18 cellular contexts compared by ENCODE assay signal in genomic region chr15:78978601-78979179, GRCh38. TPM values are rescaled to one million over a fixed set of nuclear protein-coding genes. Genes with fewer than 3 reads are reported as not detected.
DNase-seq lines count a peak whose midpoint lies in the region; ATAC-seq and TF ChIP-seq lines count a peak whose summit lies in the region.
"Had no signal": no experiment of that assay in that cellular context is flagged by ENCODE, and none has a peak within 500 bp of the region (broad histone marks: within the 10 kb centered on the region; RNA-seq: fewer than 3 reads in every experiment).

No MANE protein-coding gene starts in this region.

- no peak for DNase-seq in HFFc6
- DNase-seq in chondrocyte (ENCODE audit: low spot score) = no peak
- DNase-seq in progenitor cell of endocrine pancreas (ENCODE audit: low spot score, unreplicated experiment) = no peak
- no peak for DNase-seq in HCEC 1CT
- no peak for DNase-seq in stimulated activated naive CD4-positive, alpha-beta T cell (lab: John Stamatoyannopoulos, UW)
- DNase-seq: activated CD4-positive, alpha-beta T cell treated with anti-CD3 and anti-CD28 coated beads, Interleukin-2, amount 10 ng/mL, durations not matched to agents 24 days and 14 days; activated T-cell treated with anti-CD3 and anti-CD28 coated beads for 4 hours; brain microvascular endothelial cell; dermis blood vessel endothelial cell; DMS 273 treated with DMSO at 0.1 percent for 48 hours; NCI-H1105; stimulated activated CD4-positive, alpha-beta T cell treated with anti-CD3 and anti-CD28 coated beads, Interleukin-4, amount 100 ng/mL, for 1 hour had no signal

- H3K27ac Mint-ChIP-seq in HFFc6 (peak overlapping the region; percentile 60), chondrocyte (ENCODE audit: unreplicated experiment) (peak overlapping the region; percentile 32), progenitor cell of endocrine pancreas (peak overlapping the region; percentile 38)
- H3K27ac Mint-ChIP-seq: activated CD4-positive, alpha-beta T cell treated with anti-CD3 and anti-CD28 coated beads, Interleukin-2, amount 10 ng/mL, durations not matched to agents 24 days and 14 days had no signal

- ATAC-seq in GM21619 (IDR thresholded peaks at IDR 0.05; ENCODE audit: unreplicated experiment) = no peak

- peak overlapping the region; percentile 76 for H3K4me3 ChIP-seq in GM12875 (ENCODE audit: low read depth, low read length)
- H3K4me3 ChIP-seq: left lung, pancreas, thoracic aorta had no signal

- H3K4me1 Mint-ChIP-seq in HFFc6 (ENCODE audit: low read depth) = peaks cover 11% of the 10 kb centered on the region
- H3K4me1 Mint-ChIP-seq in chondrocyte (ENCODE audit: low read depth) = peaks cover 3% of the 10 kb centered on the region
- H3K4me1 Mint-ChIP-seq in progenitor cell of endocrine pancreas (ENCODE audit: low read depth) = peaks cover 2% of the 10 kb centered on the region

- H3K36me3 Mint-ChIP-seq in HFFc6 (ENCODE audit: low read depth) (no peaks in the 10 kb centered on the region), chondrocyte (ENCODE audit: low read depth) (no peaks in the 10 kb centered on the region), progenitor cell of endocrine pancreas (ENCODE audit: insufficient read depth) (no peaks in the 10 kb centered on the region)
- H3K36me3 Mint-ChIP-seq: activated naive CD4-positive, alpha-beta T cell treated with anti-CD3 and anti-CD28 coated beads, Interleukin-2, amount 50 U/mL, for 72 hours had no signal

- no peak overlapping the region for H3K4me3 Mint-ChIP-seq in HFFc6
- H3K4me3 Mint-ChIP-seq in chondrocyte (ENCODE audit: unreplicated experiment) = no peak overlapping the region
- H3K4me3 Mint-ChIP-seq in progenitor cell of endocrine pancreas (ENCODE audit: low read depth) = no peak overlapping the region
- H3K4me3 Mint-ChIP-seq: activated CD4-positive, alpha-beta T cell treated with anti-CD3 and anti-CD28 coated beads, Interleukin-2, amount 10 ng/mL, durations not matched to agents 24 days and 14 days had no signal

- TF ChIP-seq CTCF in GM12875 (IDR thresholded peaks at IDR 0.05; ENCODE audit: borderline replicate concordance, insufficient read depth, low read depth, low read length) = no peak
- no peak for TF ChIP-seq CTCF in HFFc6 (IDR thresholded peaks at IDR 0.05)
- TF ChIP-seq CTCF in chondrocyte (IDR thresholded peaks at IDR 0.05) = no peak
- TF ChIP-seq CTCF in progenitor cell of endocrine pancreas (IDR thresholded peaks at IDR 0.05; ENCODE audit: unreplicated experiment) = no peak

- H3K27me3 Mint-ChIP-seq in HFFc6 (ENCODE audit: insufficient read depth) (peaks cover 20% of the 10 kb centered on the region), chondrocyte (ENCODE audit: low read depth) (no peaks in the 10 kb centered on the region), progenitor cell of endocrine pancreas (peaks cover 4% of the 10 kb centered on the region)

- no peaks in the 10 kb centered on the region for H3K9me3 Mint-ChIP-seq in HFFc6
- H3K9me3 Mint-ChIP-seq in chondrocyte (ENCODE audit: low read depth) = no peaks in the 10 kb centered on the region
- no peaks in the 10 kb centered on the region for H3K9me3 Mint-ChIP-seq in progenitor cell of endocrine pancreas (ENCODE audit: low read depth)
- H3K9me3 Mint-ChIP-seq: activated CD4-positive, alpha-beta T cell treated with anti-CD3 and anti-CD28 coated beads, Interleukin-2, amount 10 ng/mL, durations not matched to agents 24 days and 14 days; activated naive CD4-positive, alpha-beta T cell treated with anti-CD3 and anti-CD28 coated beads, Interleukin-2, amount 50 U/mL, for 72 hours had no signal

RNA-seq across cellular contexts. Expression of gene CTSH, which starts 33.8 kb away (rescaled TPM):
- under 1 TPM in 5 of 6 experiments, not detected in 1; 0.20 to 0.53 (median 0.38) TPM for total RNA-seq in HFFc6 (2021; fragmentation: NEBNext Ultra II Directional; extraction: Animal tissue kit (Norgen Biotek cat#: 25700))
- 12.0 to 22.5 TPM (median 22.0 TPM) in 3 replicates for total RNA-seq in chondrocyte
- total RNA-seq in progenitor cell of endocrine pancreas = 56.4 and 58.2 TPM in 2 replicates
